Comparison of ENCODE assay signal across 1 cellular context in the genomic region with DNA sequence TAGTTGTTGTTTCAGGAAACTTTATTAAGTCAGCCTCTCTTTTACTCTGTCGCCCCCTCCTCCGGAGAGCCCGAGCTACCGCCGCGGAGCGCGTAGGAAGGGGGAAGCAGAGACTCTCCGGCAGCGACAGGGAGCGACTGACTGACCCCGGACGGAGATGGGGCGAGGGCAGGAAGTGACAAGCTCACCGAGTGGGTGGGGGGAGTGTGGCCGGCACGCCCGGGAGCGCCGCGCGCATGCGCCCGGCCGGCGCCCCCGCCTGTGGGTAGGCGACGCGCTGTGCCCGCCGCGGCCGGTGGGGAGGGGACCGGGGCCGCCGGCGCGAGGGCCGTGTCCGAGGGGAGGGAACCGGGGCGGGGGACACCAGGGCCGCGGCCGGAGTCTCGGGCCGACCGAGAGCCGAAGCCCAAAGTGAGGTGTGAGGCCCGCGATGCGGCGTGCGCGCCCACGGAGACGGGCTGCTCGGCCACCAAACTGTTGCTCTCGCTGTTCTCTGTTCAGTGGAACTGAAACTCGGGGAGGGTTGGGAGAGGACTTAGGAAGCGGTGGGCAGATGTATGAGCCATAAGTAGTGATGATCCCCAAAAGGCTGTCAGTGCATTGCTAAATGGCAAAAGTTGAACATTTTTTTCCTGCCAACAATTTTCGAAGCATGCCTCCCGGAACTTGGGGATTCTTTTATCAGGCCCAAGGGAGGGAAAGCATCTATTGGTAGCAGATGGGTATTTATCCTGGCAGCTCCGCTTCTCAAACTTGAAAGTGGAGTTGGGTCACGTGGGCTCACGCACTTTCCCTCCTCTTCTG.
A peak's percentile ranks its signal among the peaks of the same experiment; 100 is the strongest.
TF ChIP-seq lines count a peak whose summit lies in the region.

A gene with protein sequence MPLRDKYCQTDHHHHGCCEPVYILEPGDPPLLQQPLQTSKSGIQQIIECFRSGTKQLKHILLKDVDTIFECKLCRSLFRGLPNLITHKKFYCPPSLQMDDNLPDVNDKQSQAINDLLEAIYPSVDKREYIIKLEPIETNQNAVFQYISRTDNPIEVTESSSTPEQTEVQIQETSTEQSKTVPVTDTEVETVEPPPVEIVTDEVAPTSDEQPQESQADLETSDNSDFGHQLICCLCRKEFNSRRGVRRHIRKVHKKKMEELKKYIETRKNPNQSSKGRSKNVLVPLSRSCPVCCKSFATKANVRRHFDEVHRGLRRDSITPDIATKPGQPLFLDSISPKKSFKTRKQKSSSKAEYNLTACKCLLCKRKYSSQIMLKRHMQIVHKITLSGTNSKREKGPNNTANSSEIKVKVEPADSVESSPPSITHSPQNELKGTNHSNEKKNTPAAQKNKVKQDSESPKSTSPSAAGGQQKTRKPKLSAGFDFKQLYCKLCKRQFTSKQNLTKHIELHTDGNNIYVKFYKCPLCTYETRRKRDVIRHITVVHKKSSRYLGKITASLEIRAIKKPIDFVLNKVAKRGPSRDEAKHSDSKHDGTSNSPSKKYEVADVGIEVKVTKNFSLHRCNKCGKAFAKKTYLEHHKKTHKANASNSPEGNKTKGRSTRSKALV (minus strand): TSS at position 143 of the 804 bp plus-strand sequence. CDS start 1,151 bp downstream, outside the sequence.

TF ChIP-seq in GM12878, 131 proteins besides CTCF, POLR2A, EP300 and RAD21 (continued from another document):
- no peak for TF ChIP-seq TCF12 (IDR thresholded peaks at IDR 0.05; ENCODE audit: low read depth, low read length)
- no peak for TF ChIP-seq ETV6 (conservative IDR thresholded peaks at IDR 0.05 in 1 of 2, IDR thresholded peaks at IDR 0.05 in 1 of 2; ENCODE audit: borderline replicate concordance in 1 of 2, low read depth in 1 of 2)
- TF ChIP-seq, protein P1, sequence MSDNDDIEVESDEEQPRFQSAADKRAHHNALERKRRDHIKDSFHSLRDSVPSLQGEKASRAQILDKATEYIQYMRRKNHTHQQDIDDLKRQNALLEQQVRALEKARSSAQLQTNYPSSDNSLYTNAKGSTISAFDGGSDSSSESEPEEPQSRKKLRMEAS (IDR thresholded peaks at IDR 0.05; ENCODE audit: low read depth, low read length): peak; percentile 14
- no peak for TF ChIP-seq IRF4 (IDR thresholded peaks at IDR 0.05; ENCODE audit: low read depth, low read length)
- TF ChIP-seq DPF2 (IDR thresholded peaks at IDR 0.05): no peak; the same call in none of the 2 replicates
- TF ChIP-seq, protein P2, sequence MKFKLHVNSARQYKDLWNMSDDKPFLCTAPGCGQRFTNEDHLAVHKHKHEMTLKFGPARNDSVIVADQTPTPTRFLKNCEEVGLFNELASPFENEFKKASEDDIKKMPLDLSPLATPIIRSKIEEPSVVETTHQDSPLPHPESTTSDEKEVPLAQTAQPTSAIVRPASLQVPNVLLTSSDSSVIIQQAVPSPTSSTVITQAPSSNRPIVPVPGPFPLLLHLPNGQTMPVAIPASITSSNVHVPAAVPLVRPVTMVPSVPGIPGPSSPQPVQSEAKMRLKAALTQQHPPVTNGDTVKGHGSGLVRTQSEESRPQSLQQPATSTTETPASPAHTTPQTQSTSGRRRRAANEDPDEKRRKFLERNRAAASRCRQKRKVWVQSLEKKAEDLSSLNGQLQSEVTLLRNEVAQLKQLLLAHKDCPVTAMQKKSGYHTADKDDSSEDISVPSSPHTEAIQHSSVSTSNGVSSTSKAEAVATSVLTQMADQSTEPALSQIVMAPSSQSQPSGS (IDR thresholded peaks at IDR 0.05; ENCODE audit: low read length): no peak
- TF ChIP-seq CBFB (IDR thresholded peaks at IDR 0.05; ENCODE audit: low read depth): no peak; the same call in 1 of the 2 replicates
- TF ChIP-seq EED (IDR thresholded peaks at IDR 0.05; ENCODE audit: low read depth): peak; percentile 66
- peak; percentile 1 for TF ChIP-seq MYC (IDR thresholded peaks at IDR 0.05; ENCODE audit: insufficient read depth, insufficient read length, insufficient replicate concordance, low read length, severe bottlenecking)
- TF ChIP-seq HCFC1 (IDR thresholded peaks at IDR 0.05; ENCODE audit: low read length): peak; percentile 57
- TF ChIP-seq NFIC (IDR thresholded peaks at IDR 0.05; ENCODE audit: low read depth, low read length): no peak
- TF ChIP-seq CBX3 (IDR thresholded peaks at IDR 0.05; ENCODE audit: borderline replicate concordance, low read depth): no peak
- TF ChIP-seq RAD51 (IDR thresholded peaks at IDR 0.05): peak; percentile 75
- TF ChIP-seq YBX1 (IDR thresholded peaks at IDR 0.05): no peak
- TF ChIP-seq NFXL1 (IDR thresholded peaks at IDR 0.05; ENCODE audit: borderline replicate concordance): no peak
- TF ChIP-seq KDM1A (IDR thresholded peaks at IDR 0.05; ENCODE audit: borderline replicate concordance): no peak
- TF ChIP-seq SMARCA5 (IDR thresholded peaks at IDR 0.05): no peak
- no peak for TF ChIP-seq ZNF207 (IDR thresholded peaks at IDR 0.05; ENCODE audit: borderline replicate concordance)
- no peak for TF ChIP-seq EZH2 (IDR thresholded peaks at IDR 0.05; ENCODE audit: borderline replicate concordance, control insufficient read depth, low read depth, low read length)
- TF ChIP-seq, protein P3, sequence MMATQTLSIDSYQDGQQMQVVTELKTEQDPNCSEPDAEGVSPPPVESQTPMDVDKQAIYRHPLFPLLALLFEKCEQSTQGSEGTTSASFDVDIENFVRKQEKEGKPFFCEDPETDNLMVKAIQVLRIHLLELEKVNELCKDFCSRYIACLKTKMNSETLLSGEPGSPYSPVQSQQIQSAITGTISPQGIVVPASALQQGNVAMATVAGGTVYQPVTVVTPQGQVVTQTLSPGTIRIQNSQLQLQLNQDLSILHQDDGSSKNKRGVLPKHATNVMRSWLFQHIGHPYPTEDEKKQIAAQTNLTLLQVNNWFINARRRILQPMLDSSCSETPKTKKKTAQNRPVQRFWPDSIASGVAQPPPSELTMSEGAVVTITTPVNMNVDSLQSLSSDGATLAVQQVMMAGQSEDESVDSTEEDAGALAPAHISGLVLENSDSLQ (IDR thresholded peaks at IDR 0.05): no peak; the same call in 1 of the 2 replicates
- no peak for TF ChIP-seq BMI1 (IDR thresholded peaks at IDR 0.05; ENCODE audit: borderline replicate concordance)
- no peak for TF ChIP-seq RBBP5 (conservative IDR thresholded peaks at IDR 0.05)
- peak; percentile 22 for TF ChIP-seq MEF2B (IDR thresholded peaks at IDR 0.05; ENCODE audit: partially characterized antibody, poor library complexity, severe bottlenecking)
- no peak for TF ChIP-seq WRNIP1 (IDR thresholded peaks at IDR 0.05; ENCODE audit: borderline replicate concordance, low read depth, low read length)
- TF ChIP-seq RB1 (IDR thresholded peaks at IDR 0.05; ENCODE audit: borderline replicate concordance): 0 out of 2 replicates have a peak, but pooled peaks have one; percentile 14
- TF ChIP-seq, protein P4, sequence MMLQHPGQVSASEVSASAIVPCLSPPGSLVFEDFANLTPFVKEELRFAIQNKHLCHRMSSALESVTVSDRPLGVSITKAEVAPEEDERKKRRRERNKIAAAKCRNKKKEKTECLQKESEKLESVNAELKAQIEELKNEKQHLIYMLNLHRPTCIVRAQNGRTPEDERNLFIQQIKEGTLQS (IDR thresholded peaks at IDR 0.05; ENCODE audit: borderline replicate concordance, extremely low read depth, low read depth, low read length): peak; percentile 30; the same call in 1 of the 2 replicates
- peak; percentile 41 for TF ChIP-seq MTA2 (IDR thresholded peaks at IDR 0.05; ENCODE audit: low read depth)
- TF ChIP-seq, protein P5, sequence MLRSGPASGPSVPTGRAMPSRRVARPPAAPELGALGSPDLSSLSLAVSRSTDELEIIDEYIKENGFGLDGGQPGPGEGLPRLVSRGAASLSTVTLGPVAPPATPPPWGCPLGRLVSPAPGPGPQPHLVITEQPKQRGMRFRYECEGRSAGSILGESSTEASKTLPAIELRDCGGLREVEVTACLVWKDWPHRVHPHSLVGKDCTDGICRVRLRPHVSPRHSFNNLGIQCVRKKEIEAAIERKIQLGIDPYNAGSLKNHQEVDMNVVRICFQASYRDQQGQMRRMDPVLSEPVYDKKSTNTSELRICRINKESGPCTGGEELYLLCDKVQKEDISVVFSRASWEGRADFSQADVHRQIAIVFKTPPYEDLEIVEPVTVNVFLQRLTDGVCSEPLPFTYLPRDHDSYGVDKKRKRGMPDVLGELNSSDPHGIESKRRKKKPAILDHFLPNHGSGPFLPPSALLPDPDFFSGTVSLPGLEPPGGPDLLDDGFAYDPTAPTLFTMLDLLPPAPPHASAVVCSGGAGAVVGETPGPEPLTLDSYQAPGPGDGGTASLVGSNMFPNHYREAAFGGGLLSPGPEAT (IDR thresholded peaks at IDR 0.05; ENCODE audit: low read depth): 0 out of 2 replicates have a peak, but pooled peaks have one; percentile 13
- TF ChIP-seq NRF1 (conservative IDR thresholded peaks at IDR 0.05; ENCODE audit: low read depth, low read length): peak; percentile 77
- peak; percentile 49; the same call in 1 of the 2 replicates for TF ChIP-seq SPI1 (IDR thresholded peaks at IDR 0.05; ENCODE audit: borderline replicate concordance, insufficient read depth, low read depth, low read length)
- no peak for TF ChIP-seq JUND (IDR thresholded peaks at IDR 0.05; ENCODE audit: low read depth, low read length)
- TF ChIP-seq, protein P6, sequence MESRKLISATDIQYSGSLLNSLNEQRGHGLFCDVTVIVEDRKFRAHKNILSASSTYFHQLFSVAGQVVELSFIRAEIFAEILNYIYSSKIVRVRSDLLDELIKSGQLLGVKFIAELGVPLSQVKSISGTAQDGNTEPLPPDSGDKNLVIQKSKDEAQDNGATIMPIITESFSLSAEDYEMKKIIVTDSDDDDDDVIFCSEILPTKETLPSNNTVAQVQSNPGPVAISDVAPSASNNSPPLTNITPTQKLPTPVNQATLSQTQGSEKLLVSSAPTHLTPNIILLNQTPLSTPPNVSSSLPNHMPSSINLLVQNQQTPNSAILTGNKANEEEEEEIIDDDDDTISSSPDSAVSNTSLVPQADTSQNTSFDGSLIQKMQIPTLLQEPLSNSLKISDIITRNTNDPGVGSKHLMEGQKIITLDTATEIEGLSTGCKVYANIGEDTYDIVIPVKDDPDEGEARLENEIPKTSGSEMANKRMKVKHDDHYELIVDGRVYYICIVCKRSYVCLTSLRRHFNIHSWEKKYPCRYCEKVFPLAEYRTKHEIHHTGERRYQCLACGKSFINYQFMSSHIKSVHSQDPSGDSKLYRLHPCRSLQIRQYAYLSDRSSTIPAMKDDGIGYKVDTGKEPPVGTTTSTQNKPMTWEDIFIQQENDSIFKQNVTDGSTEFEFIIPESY (IDR thresholded peaks at IDR 0.05): no peak
- TF ChIP-seq, protein P7, sequence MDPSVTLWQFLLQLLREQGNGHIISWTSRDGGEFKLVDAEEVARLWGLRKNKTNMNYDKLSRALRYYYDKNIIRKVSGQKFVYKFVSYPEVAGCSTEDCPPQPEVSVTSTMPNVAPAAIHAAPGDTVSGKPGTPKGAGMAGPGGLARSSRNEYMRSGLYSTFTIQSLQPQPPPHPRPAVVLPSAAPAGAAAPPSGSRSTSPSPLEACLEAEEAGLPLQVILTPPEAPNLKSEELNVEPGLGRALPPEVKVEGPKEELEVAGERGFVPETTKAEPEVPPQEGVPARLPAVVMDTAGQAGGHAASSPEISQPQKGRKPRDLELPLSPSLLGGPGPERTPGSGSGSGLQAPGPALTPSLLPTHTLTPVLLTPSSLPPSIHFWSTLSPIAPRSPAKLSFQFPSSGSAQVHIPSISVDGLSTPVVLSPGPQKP (IDR thresholded peaks at IDR 0.05; ENCODE audit: low read depth, low read length): no peak
- peak; percentile 69 for TF ChIP-seq NBN (IDR thresholded peaks at IDR 0.05)
- TF ChIP-seq CREB1 (IDR thresholded peaks at IDR 0.05; ENCODE audit: low read depth): peak; percentile 86
- no peak for TF ChIP-seq MEF2A (IDR thresholded peaks at IDR 0.05; ENCODE audit: insufficient read depth, low read depth, low read length)
